In the genomic region with DNA sequence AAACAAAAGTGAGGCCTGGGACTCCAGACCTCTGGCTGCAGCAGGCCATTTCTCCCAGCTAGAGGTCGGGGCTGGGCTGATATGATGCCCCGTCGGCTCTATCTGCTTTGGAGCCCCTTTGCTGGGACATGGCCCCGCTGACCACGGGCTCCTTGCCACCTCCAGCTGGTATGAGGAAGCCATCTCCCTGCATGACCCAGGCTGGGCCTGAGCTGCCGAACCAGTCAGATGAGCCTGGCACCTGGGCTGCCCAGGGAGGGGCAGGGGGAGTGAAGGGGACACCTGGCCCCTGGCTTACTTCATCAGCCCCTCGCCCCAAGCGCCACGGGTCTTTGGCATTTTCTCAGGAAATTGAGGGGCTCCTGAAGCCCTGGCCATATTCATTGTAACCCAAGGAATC, we compare ENCODE assay signal across 2 cellular contexts.
TF ChIP-seq lines count a peak whose summit lies in the region.

No MANE protein-coding gene starts in this region.

TF ChIP-seq in GM12878, 131 proteins besides CTCF, POLR2A, EP300 and RAD21:
- TF ChIP-seq ZNF384 (IDR thresholded peaks at IDR 0.05; ENCODE audit: borderline replicate concordance, low read depth, low read length) (no peak), ASH2L (IDR thresholded peaks at IDR 0.05; ENCODE audit: borderline replicate concordance, low read depth) (no peak)
- TF ChIP-seq, protein P1, sequence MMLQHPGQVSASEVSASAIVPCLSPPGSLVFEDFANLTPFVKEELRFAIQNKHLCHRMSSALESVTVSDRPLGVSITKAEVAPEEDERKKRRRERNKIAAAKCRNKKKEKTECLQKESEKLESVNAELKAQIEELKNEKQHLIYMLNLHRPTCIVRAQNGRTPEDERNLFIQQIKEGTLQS (IDR thresholded peaks at IDR 0.05; ENCODE audit: borderline replicate concordance, extremely low read depth, low read depth, low read length), result no peak
TF ChIP-seq in GM12878: peak in this region for 0.

TF ChIP-seq in GM23338, 12 proteins besides CTCF, POLR2A, EP300 and RAD21:
- TF ChIP-seq ZNF114 (CRISPR knock-in tag; IDR thresholded peaks at IDR 0.05) (no peak), CREB1 (CRISPR knock-in tag; IDR thresholded peaks at IDR 0.05; ENCODE audit: low read depth) (no peak), ETS1 (IDR thresholded peaks at IDR 0.05) (no peak), ZNF331 (CRISPR knock-in tag; IDR thresholded peaks at IDR 0.05; ENCODE audit: low read depth) (no peak), REST (IDR thresholded peaks at IDR 0.05; ENCODE audit: unreplicated experiment) (no peak), POLR2AphosphoS5 (IDR thresholded peaks at IDR 0.05; ENCODE audit: low read depth) (no peak), EZH2phosphoT487 (IDR thresholded peaks at IDR 0.05; ENCODE audit: unreplicated experiment) (no peak), JUNB (IDR thresholded peaks at IDR 0.05; ENCODE audit: unreplicated experiment) (no peak), EZH2 (IDR thresholded peaks at IDR 0.05; ENCODE audit: low read depth, unreplicated experiment) (no peak), STAT1 (IDR thresholded peaks at IDR 0.05; ENCODE audit: unreplicated experiment) (no peak), NANOG (IDR thresholded peaks at IDR 0.05; ENCODE audit: borderline replicate concordance) (no peak)
- TF ChIP-seq, protein P2, sequence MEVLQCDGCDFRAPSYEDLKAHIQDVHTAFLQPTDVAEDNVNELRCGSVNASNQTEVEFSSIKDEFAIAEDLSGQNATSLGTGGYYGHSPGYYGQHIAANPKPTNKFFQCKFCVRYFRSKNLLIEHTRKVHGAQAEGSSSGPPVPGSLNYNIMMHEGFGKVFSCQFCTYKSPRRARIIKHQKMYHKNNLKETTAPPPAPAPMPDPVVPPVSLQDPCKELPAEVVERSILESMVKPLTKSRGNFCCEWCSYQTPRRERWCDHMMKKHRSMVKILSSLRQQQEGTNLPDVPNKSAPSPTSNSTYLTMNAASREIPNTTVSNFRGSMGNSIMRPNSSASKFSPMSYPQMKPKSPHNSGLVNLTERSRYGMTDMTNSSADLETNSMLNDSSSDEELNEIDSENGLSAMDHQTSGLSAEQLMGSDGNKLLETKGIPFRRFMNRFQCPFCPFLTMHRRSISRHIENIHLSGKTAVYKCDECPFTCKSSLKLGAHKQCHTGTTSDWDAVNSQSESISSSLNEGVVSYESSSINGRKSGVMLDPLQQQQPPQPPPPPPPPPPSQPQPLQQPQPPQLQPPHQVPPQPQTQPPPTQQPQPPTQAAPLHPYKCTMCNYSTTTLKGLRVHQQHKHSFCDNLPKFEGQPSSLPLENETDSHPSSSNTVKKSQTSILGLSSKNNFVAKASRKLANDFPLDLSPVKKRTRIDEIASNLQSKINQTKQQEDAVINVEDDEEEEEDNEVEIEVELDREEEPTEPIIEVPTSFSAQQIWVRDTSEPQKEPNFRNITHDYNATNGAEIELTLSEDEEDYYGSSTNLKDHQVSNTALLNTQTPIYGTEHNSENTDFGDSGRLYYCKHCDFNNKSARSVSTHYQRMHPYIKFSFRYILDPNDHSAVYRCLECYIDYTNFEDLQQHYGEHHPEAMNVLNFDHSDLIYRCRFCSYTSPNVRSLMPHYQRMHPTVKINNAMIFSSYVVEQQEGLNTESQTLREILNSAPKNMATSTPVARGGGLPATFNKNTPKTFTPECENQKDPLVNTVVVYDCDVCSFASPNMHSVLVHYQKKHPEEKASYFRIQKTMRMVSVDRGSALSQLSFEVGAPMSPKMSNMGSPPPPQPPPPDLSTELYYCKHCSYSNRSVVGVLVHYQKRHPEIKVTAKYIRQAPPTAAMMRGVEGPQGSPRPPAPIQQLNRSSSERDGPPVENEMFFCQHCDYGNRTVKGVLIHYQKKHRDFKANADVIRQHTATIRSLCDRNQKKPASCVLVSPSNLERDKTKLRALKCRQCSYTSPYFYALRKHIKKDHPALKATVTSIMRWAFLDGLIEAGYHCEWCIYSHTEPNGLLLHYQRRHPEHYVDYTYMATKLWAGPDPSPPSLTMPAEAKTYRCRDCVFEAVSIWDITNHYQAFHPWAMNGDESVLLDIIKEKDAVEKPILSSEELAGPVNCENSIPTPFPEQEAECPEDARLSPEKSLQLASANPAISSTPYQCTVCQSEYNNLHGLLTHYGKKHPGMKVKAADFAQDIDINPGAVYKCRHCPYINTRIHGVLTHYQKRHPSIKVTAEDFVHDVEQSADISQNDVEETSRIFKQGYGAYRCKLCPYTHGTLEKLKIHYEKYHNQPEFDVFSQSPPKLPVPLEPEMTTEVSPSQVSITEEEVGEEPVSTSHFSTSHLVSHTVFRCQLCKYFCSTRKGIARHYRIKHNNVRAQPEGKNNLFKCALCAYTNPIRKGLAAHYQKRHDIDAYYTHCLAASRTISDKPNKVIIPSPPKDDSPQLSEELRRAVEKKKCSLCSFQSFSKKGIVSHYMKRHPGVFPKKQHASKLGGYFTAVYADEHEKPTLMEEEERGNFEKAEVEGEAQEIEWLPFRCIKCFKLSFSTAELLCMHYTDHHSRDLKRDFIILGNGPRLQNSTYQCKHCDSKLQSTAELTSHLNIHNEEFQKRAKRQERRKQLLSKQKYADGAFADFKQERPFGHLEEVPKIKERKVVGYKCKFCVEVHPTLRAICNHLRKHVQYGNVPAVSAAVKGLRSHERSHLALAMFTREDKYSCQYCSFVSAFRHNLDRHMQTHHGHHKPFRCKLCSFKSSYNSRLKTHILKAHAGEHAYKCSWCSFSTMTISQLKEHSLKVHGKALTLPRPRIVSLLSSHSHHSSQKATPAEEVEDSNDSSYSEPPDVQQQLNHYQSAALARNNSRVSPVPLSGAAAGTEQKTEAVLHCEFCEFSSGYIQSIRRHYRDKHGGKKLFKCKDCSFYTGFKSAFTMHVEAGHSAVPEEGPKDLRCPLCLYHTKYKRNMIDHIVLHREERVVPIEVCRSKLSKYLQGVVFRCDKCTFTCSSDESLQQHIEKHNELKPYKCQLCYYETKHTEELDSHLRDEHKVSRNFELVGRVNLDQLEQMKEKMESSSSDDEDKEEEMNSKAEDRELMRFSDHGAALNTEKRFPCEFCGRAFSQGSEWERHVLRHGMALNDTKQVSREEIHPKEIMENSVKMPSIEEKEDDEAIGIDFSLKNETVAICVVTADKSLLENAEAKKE (CRISPR knock-in tag; IDR thresholded peaks at IDR 0.05), result no peak
